11 cellular contexts compared by ENCODE assay signal in the genomic region with DNA sequence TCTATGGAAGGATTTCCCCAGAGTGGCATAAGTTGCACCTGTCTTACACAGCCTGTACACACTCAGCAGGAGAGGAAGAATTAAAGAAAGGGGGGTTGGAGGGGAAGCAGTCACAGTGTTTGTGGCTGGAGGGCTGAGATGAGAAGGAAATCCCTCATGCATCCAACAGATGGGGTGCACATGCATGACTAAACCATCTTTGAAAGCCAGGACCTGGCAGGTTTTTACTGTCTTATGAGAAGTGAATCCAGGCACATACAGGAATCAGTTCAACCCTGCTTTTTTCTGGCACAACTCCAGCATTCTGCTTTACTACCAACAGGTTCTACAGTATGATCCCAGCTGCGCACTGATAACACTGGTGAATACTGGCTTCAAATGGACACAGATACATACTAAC.
DNase-seq lines count a peak whose midpoint lies in the region; ATAC-seq lines count a peak whose summit lies in the region.
"Had no signal": no experiment of that assay in that cellular context is flagged by ENCODE, and none has a peak within 500 bp of the region (broad histone marks: within the 10 kb centered on the region; RNA-seq: fewer than 3 reads in every experiment).

No MANE protein-coding gene starts in this region.

- no peak overlapping the region for H3K4me3 ChIP-seq in CD4-positive, alpha-beta memory T cell (ENCODE audit: low read length in 2 of 2)

- H3K27ac Mint-ChIP-seq in CD4-positive, alpha-beta memory T cell: no peak overlapping the region
- H3K27ac Mint-ChIP-seq: T-helper 17 cell had no signal

- H3K27me3 Mint-ChIP-seq in CD4-positive, alpha-beta memory T cell: no peaks in the 10 kb centered on the region
- H3K27me3 Mint-ChIP-seq: T-helper 17 cell had no signal

- no peaks in the 10 kb centered on the region for H3K4me1 Mint-ChIP-seq in CD4-positive, alpha-beta memory T cell
- H3K4me1 Mint-ChIP-seq: T-helper 17 cell had no signal

- peaks cover 0 to 12% (median 3%) of the 10 kb centered on the region in 8 donors for H3K9me3 Mint-ChIP-seq in CD4-positive, alpha-beta memory T cell
- H3K9me3 Mint-ChIP-seq: neural crest cell had no signal

- no peak for ATAC-seq in HG02884 (IDR thresholded peaks at IDR 0.05; ENCODE audit: unreplicated experiment)
- ATAC-seq: T-helper 17 cell had no signal

- DNase-seq in G401 (ENCODE audit: low spot score) (peak; percentile 98), NCI-H1694 treated with DMSO at 0.1 percent for 48 hours (lab: John Stamatoyannopoulos, UW) (peak; percentile 99), SHP77 (lab: John Stamatoyannopoulos, UW) (peak; percentile 59 to 73), glomerular visceral epithelial cell (ENCODE audit: extremely low spot score) (peak; percentile 50)
- no peak for DNase-seq in activated CD4-positive, alpha-beta T cell treated with anti-CD3 and anti-CD28 coated beads, Interleukin-2, amount 50 U/mL, for 48 hours
- DNase-seq in activated CD4-positive, alpha-beta T cell treated with anti-CD3 and anti-CD28 coated beads for 48 hours: no peak
- DNase-seq in CD4-positive, alpha-beta memory T cell: no peak
- DNase-seq: activated naive CD4-positive, alpha-beta T cell treated with anti-CD3 and anti-CD28 coated beads, Interleukin-2, amount 50 U/mL, for 16 hours; T-helper 17 cell had no signal

- H3K4me3 Mint-ChIP-seq in CD4-positive, alpha-beta memory T cell: no peak overlapping the region
- H3K4me3 Mint-ChIP-seq: neural crest cell, T-helper 17 cell had no signal

- H3K36me3 ChIP-seq in CD4-positive, alpha-beta memory T cell (ENCODE audit: insufficient read depth, low read length): no peaks in the 10 kb centered on the region

- intact Hi-C loops in CD4-positive, alpha-beta memory T cell (cut with micrococcal nuclease): no loop called here

- CTCF ChIA-PET in CD4-positive, alpha-beta memory T cell (lab: Charles Lee; ENCODE audit: partially characterized antibody): no interaction called here

- peaks cover 0 to 3% of the 10 kb centered on the region in 2 donors for H3K9me3 ChIP-seq in CD4-positive, alpha-beta memory T cell (ENCODE audit: control insufficient read depth in 1 of 2, low read length in 2 of 2)

- H3K4me1 ChIP-seq in CD4-positive, alpha-beta memory T cell (ENCODE audit: insufficient read depth, low read length): no peaks in the 10 kb centered on the region

- in situ Hi-C loops in G401 (cut with HindIII; ENCODE audit: low sequenced_read_pairs): no loop called here

- H3K36me3 Mint-ChIP-seq in CD4-positive, alpha-beta memory T cell: no peaks in the 10 kb centered on the region

- no peaks in the 10 kb centered on the region for H3K27me3 ChIP-seq in CD4-positive, alpha-beta memory T cell (ENCODE audit: insufficient read depth, low read length)

- H3K27ac ChIP-seq in CD4-positive, alpha-beta memory T cell (ENCODE audit: low read depth, low read length): no peak overlapping the region

- POLR2A ChIA-PET in CD4-positive, alpha-beta memory T cell (lab: Charles Lee; ENCODE audit: partially characterized antibody): no interaction called here

Comparison
In these comparisons a context has a peak if more than half of its experiments do, and no peak if none do; other contexts are left out.
1. DNase-seq: peak in G401 (single experiment), NCI-H1694 treated with DMSO at 0.1 percent for 48 hours (single experiment), SHP77 (2 of 2) and glomerular visceral epithelial cell (single experiment); none in activated CD4-positive, alpha-beta T cell treated with anti-CD3 and anti-CD28 coated beads, Interleukin-2, amount 50 U/mL, for 48 hours (0 of 2), activated CD4-positive, alpha-beta T cell treated with anti-CD3 and anti-CD28 coated beads for 48 hours (single experiment) and CD4-positive, alpha-beta memory T cell (0 of 5).